Comparison of ENCODE assay signal across 1 cellular context in genomic region chr2:66827851-66828250, GRCh38.
TF ChIP-seq lines count a peak whose summit lies in the region.

No MANE protein-coding gene starts in this region.

TF ChIP-seq in IMR-90, 13 proteins besides CTCF, POLR2A, EP300 and RAD21:
- TF ChIP-seq MAZ (IDR thresholded peaks at IDR 0.05; ENCODE audit: borderline replicate concordance, low read depth, low read length) (no peak), RFX5 (IDR thresholded peaks at IDR 0.05; ENCODE audit: low read depth, low read length) (no peak), SMC3 (IDR thresholded peaks at IDR 0.05; ENCODE audit: low read depth, low read length) (no peak), MAFK (IDR thresholded peaks at IDR 0.05; ENCODE audit: low read depth, low read length) (no peak), BHLHE40 (IDR thresholded peaks at IDR 0.05; ENCODE audit: low read depth, low read length) (no peak), NFE2L2 (IDR thresholded peaks at IDR 0.05; ENCODE audit: low read depth, low read length) (no peak), CEBPB (IDR thresholded peaks at IDR 0.05; ENCODE audit: low read depth, low read length) (no peak), RCOR1 (IDR thresholded peaks at IDR 0.05; ENCODE audit: insufficient replicate concordance, low read length) (no peak), CHD1 (IDR thresholded peaks at IDR 0.05; ENCODE audit: low read depth, low read length) (no peak), FOS (IDR thresholded peaks at IDR 0.05; ENCODE audit: low read depth, low read length) (no peak)
